2 cellular contexts compared by ENCODE assay signal in genomic region chr5:180799194-180799593, GRCh38.
TF ChIP-seq lines count a peak whose summit lies in the region.

No MANE protein-coding gene starts in this region.

TF ChIP-seq in SK-N-SH, 30 proteins besides CTCF, POLR2A, EP300 and RAD21 (continued from another document):
- no peak for TF ChIP-seq IRF3 (IDR thresholded peaks at IDR 0.05; ENCODE audit: low read depth, low read length)
- TF ChIP-seq GABPA (IDR thresholded peaks at IDR 0.05; ENCODE audit: low read depth): no peak
- no peak for TF ChIP-seq USF1 (IDR thresholded peaks at IDR 0.05; ENCODE audit: borderline replicate concordance, low read depth)

TF ChIP-seq in SK-N-SH treated with all-trans-retinoic acid at 6 μM for 48 hours, 23 proteins besides CTCF, POLR2A, EP300 and RAD21 (continued from another document):
- TF ChIP-seq TSHZ2 (CRISPR knock-in tag; IDR thresholded peaks at IDR 0.05) (no peak), CSRNP3 (CRISPR knock-in tag; IDR thresholded peaks at IDR 0.05) (no peak), CSDC2 (CRISPR knock-in tag; IDR thresholded peaks at IDR 0.05) (no peak), BACH2 (CRISPR knock-in tag; IDR thresholded peaks at IDR 0.05; ENCODE audit: borderline replicate concordance) (no peak)
